Comparison of ENCODE assay signal across 8 cellular contexts in the genomic region with DNA sequence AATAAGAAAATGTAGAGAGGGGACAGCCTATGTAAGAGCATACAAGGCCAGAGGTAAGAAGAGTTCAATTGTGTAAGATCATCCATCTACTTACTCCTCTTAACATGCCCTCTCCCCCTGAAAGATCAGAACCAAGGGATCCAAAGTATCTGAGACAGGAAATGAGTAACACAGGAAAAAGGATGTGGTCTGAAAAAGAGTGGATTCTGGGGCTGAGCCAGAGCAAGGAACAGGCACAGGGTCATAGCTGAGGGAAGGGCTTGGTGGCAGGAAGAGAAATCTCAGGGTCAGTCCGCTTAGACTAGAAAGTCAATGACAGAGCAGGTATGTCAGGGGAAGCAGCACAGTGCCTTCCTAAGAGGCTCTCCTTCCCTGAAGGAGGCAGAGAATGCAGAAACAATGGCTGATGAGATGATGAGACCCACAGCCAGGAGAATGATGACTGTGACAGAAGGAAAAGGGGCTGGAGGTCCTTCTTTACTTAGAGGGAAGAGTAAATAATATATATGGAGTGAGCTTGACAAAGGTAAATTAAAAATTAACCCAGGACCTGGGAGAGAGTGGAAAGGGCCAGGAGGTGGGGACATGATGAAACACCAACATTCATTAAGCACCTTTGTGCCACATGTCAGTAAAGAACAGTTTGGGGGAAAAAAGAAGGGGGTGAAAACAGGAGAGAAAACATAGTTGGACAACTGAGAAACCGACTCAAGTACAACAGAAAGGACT. TPM values are rescaled to one million over a fixed set of nuclear protein-coding genes. Genes with fewer than 3 reads are reported as not detected.
DNase-seq lines count a peak whose midpoint lies in the region; ATAC-seq and TF ChIP-seq lines count a peak whose summit lies in the region.

No MANE protein-coding gene starts in this region.

- H3K27me3 ChIP-seq in A673 (replicated peaks; ENCODE audit: insufficient read depth, low read depth, low read length, poor library complexity) (no peaks in the 10 kb centered on the region), trophoblast cell (ENCODE audit: insufficient read depth, low read length) (no peaks in the 10 kb centered on the region)

- no peak overlapping the region for H4K91ac ChIP-seq in trophoblast cell (ENCODE audit: low read depth, low read length)

- H3K9me3 ChIP-seq in A673 (ENCODE audit: low read depth, low read length, poor library complexity, severe bottlenecking): no peaks in the 10 kb centered on the region
- peaks cover 3% of the 10 kb centered on the region for H3K9me3 ChIP-seq in trophoblast cell (ENCODE audit: insufficient read depth, low read depth, low read length)

- H3K27me3 Mint-ChIP-seq in WTC11 (ENCODE audit: low read depth): peaks cover 89% of the 10 kb centered on the region

- H3K18ac ChIP-seq in trophoblast cell (ENCODE audit: low read length): no peak overlapping the region

- peak overlapping the region; percentile 89 for H3K27ac ChIP-seq in A673 (ENCODE audit: low read depth, low read length, poor library complexity, severe bottlenecking)
- peak overlapping the region; percentile 39 for H3K27ac ChIP-seq in trophoblast cell (ENCODE audit: low read depth, low read length)

- no peak overlapping the region for H3K9ac ChIP-seq in trophoblast cell (ENCODE audit: low read length)

- H2BK120ac ChIP-seq in trophoblast cell (ENCODE audit: insufficient read depth, low read length, poor library complexity): no peak overlapping the region

- no TSS peak for BruUV-seq in A673 (replicated peaks; lab: Mats Ljungman, UMichigan)

- H2BK5ac ChIP-seq in trophoblast cell (ENCODE audit: low read depth, low read length, poor library complexity): no peak overlapping the region

- H3K27ac Mint-ChIP-seq in WTC11: no peak overlapping the region

- H4K12ac ChIP-seq in trophoblast cell (ENCODE audit: low read depth, low read length): no peak overlapping the region

- peak overlapping the region; percentile 63 for H3K4me2 ChIP-seq in trophoblast cell (ENCODE audit: low read length)

- intact Hi-C loops in A673 (cut with micrococcal nuclease; ENCODE audit: unreplicated experiment): no loop called here
- intact Hi-C loops in posterior cingulate gyrus (cut with DNase I): no loop called here

- H3K4me3 Mint-ChIP-seq in WTC11: no peak overlapping the region

- no CpG with 5 or more reads among the region's 2 CpGs for WGBS in trophoblast cell (ENCODE audit: extremely low coverage, insufficient coverage, insufficient read length)

- peaks cover 15% of the 10 kb centered on the region for H3K79me1 ChIP-seq in trophoblast cell (ENCODE audit: low read length)

- TF ChIP-seq CTCF in A673 (conservative IDR thresholded peaks at IDR 0.05; ENCODE audit: low read depth, low read length) (no peak), WTC11 (IDR thresholded peaks at IDR 0.05) (no peak)

- no peaks in the 10 kb centered on the region for H3K9me3 Mint-ChIP-seq in WTC11

- POLR2A ChIA-PET in A673 (lab: Charles Lee; ENCODE audit: low non-redundant PET) (no interaction called here), WTC11 (lab: Charles Lee) (interaction anchor here (0.5 kb wide), 1 partner anchor 951 kb away, joined by 3 read pairs; no protein-coding TSS in a partner anchor)

- H3K14ac ChIP-seq in trophoblast cell (ENCODE audit: low read length): no peak overlapping the region

- peaks cover 40% of the 10 kb centered on the region for H3K4me1 Mint-ChIP-seq in WTC11

- H3K4me3 ChIP-seq in A673 (ENCODE audit: low read depth, low read length, poor library complexity, severe bottlenecking) (peak overlapping the region; percentile 94), trophoblast cell (ENCODE audit: low read depth, low read length) (no peak overlapping the region)

- no peak overlapping the region for H2AFZ ChIP-seq in trophoblast cell (ENCODE audit: insufficient read depth, low read length, poor library complexity)

- H4K8ac ChIP-seq in trophoblast cell (ENCODE audit: low read depth, low read length): no peak overlapping the region

- no peak overlapping the region for H3K23ac ChIP-seq in trophoblast cell (ENCODE audit: low read length)

- peaks cover 6% of the 10 kb centered on the region for H3K36me3 ChIP-seq in A673 (ENCODE audit: insufficient read depth, low read length, poor library complexity, severe bottlenecking)
- peaks cover 8 to 15% of the 10 kb centered on the region in 2 experiments for H3K36me3 ChIP-seq in trophoblast cell (ENCODE audit: control insufficient read depth in 1 of 2, insufficient read depth in 2 of 2, low read length in 2 of 2)

- H2AK5ac ChIP-seq in trophoblast cell (ENCODE audit: low read length): no peak overlapping the region

- no peak overlapping the region for H2BK12ac ChIP-seq in trophoblast cell (ENCODE audit: low read length)

- ATAC-seq in WTC11: no peak

- H3K4me1 ChIP-seq in A673 (ENCODE audit: insufficient read depth, low read length, poor library complexity, severe bottlenecking) (peaks cover 57% of the 10 kb centered on the region), trophoblast cell (ENCODE audit: control insufficient read depth in 1 of 2, insufficient read depth in 2 of 2, low read length in 2 of 2) (peaks cover 21 to 39% of the 10 kb centered on the region in 2 experiments)

- no peaks in the 10 kb centered on the region for H3K36me3 Mint-ChIP-seq in WTC11

- H3K4ac ChIP-seq in trophoblast cell (ENCODE audit: low read depth, low read length): peak overlapping the region; percentile 94

- CTCF ChIA-PET in A673 (lab: Charles Lee): no interaction called here
- CTCF ChIA-PET in WTC11 (lab: Charles Lee): interaction anchor here (0.6 kb wide), 1 partner anchor 20 kb away, joined by 3 read pairs; no protein-coding TSS in a partner anchor

- peaks cover 21% of the 10 kb centered on the region for H3K79me2 ChIP-seq in trophoblast cell (ENCODE audit: control insufficient read depth, insufficient read depth, low read length, poor library complexity)

- DNase-seq in A673 (ENCODE audit: low spot score) (peak; percentile 87), HS-27A (ENCODE audit: low read depth) (peak; percentile 93), WTC11 (ENCODE audit: low spot score) (no peak), foreskin melanocyte (peak; percentile 89), trophoblast cell (peak in 1 of 2 donors; percentile 15), NCI-H1930 (lab: John Stamatoyannopoulos, UW) (no peak), NCI-H1048 (lab: John Stamatoyannopoulos, UW) (no peak), posterior cingulate gyrus (no peak)

TF ChIP-seq in WTC11, 78 proteins besides CTCF, POLR2A, EP300 and RAD21:
- TF ChIP-seq, protein P1, sequence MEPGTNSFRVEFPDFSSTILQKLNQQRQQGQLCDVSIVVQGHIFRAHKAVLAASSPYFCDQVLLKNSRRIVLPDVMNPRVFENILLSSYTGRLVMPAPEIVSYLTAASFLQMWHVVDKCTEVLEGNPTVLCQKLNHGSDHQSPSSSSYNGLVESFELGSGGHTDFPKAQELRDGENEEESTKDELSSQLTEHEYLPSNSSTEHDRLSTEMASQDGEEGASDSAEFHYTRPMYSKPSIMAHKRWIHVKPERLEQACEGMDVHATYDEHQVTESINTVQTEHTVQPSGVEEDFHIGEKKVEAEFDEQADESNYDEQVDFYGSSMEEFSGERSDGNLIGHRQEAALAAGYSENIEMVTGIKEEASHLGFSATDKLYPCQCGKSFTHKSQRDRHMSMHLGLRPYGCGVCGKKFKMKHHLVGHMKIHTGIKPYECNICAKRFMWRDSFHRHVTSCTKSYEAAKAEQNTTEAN (CRISPR knock-in tag; IDR thresholded peaks at IDR 0.05): no peak
- no peak for TF ChIP-seq ZNF219 (CRISPR knock-in tag; IDR thresholded peaks at IDR 0.05; ENCODE audit: borderline replicate concordance)
- no peak for TF ChIP-seq ZNF263 (CRISPR knock-in tag; IDR thresholded peaks at IDR 0.05; ENCODE audit: low read depth)
- TF ChIP-seq GABPB1 (CRISPR knock-in tag; IDR thresholded peaks at IDR 0.05): peak; percentile 93

RNA-seq across cellular contexts. Expression of a gene that starts 26.2 kb away (rescaled TPM):
- 0.39 TPM in 1 of 2 replicates, not detected in the other for total RNA-seq in A673 (2021)
- not detected in 3 replicates for total RNA-seq in WTC11 (2021)
- polyA plus RNA-seq in trophoblast cell (2013): not detected in 2 replicates

Comparison
In these comparisons a context has a peak if more than half of its experiments do, and no peak if none do; other contexts are left out.
1. DNase-seq: peak in A673 (single experiment), HS-27A (single experiment) and foreskin melanocyte (single experiment); none in WTC11 (single experiment), NCI-H1930 (0 of 2), NCI-H1048 (single experiment) and posterior cingulate gyrus (0 of 10).